ENCODE assay signal across 14 cellular contexts in the genomic region with DNA sequence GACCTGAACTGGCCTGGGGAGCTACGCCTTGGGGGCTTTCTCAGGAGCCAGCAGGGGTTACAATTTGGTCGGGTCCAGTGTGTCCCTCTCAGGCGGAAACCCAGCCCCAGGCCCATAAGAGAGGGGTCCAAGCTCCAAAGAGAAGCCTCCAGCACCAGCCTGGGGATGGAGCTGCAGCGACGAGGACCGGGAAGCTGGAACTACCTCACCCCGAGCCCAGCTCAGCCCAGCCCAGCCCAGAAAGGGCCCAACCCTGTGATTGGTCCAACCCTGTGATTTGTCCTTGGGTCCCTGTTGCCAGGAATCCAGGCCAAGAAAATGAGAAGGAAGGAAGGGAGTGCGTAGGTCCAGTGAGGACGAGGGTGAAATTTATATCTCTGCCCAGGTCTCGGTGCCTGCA. TPM values are rescaled to one million over a fixed set of nuclear protein-coding genes. Genes with fewer than 3 reads are reported as not detected.
DNase-seq lines count a peak whose midpoint lies in the region; ATAC-seq, FAIRE-seq and TF ChIP-seq lines count a peak whose summit lies in the region.
"Had no signal": no experiment of that assay in that cellular context is flagged by ENCODE, and none has a peak within 500 bp of the region (broad histone marks: within the 10 kb centered on the region; RNA-seq: fewer than 3 reads in every experiment).

No MANE protein-coding gene starts in this region.

- intact Hi-C loops in endothelial cell of umbilical vein (cut with micrococcal nuclease): no loop called here
- intact Hi-C loops in upper lobe of right lung (cut with DNase I): no loop called here

- H3K4me1 ChIP-seq in endothelial cell of umbilical vein (ENCODE audit: control insufficient read depth, extremely low read depth, insufficient read depth, low read length) (peaks cover 9% of the 10 kb centered on the region), upper lobe of right lung (no peaks in the 10 kb centered on the region)
- H3K4me1 ChIP-seq: foreskin keratinocyte had no signal

- peak overlapping the region in 1 of 3 experiments; percentile 49 for H3K4me3 ChIP-seq in endothelial cell of umbilical vein (replicated peaks in 1 of 3; ENCODE audit: insufficient read depth in 1 of 3, low read depth in 1 of 3, low read length in 3 of 3)
- H3K4me3 ChIP-seq in upper lobe of right lung: peak overlapping the region; percentile 30

- FAIRE-seq in endothelial cell of umbilical vein (lab: Jason Lieb, UNC): no peak

- H3K4me3 Mint-ChIP-seq in activated naive CD4-positive, alpha-beta T cell treated with anti-CD3 and anti-CD28 coated beads, Interleukin-2, amount 50 U/mL, for 24 hours: peak overlapping the region; percentile 39
- H3K4me3 Mint-ChIP-seq in memory B cell (peak overlapping the region; percentile 21), immature natural killer cell (no peak overlapping the region)

- H3K27me3 ChIP-seq in endothelial cell of umbilical vein (ENCODE audit: control insufficient read depth in 2 of 2, insufficient read depth in 2 of 2, low read length in 2 of 2) (no peaks in the 10 kb centered on the region), upper lobe of right lung (peaks cover 36% of the 10 kb centered on the region)

- H3K27ac ChIP-seq in endothelial cell of umbilical vein (ENCODE audit: insufficient read depth, low read depth, low read length) (no peak overlapping the region), upper lobe of right lung (no peak overlapping the region)
- H3K27ac ChIP-seq: foreskin keratinocyte had no signal

- H3K36me3 Mint-ChIP-seq in activated naive CD4-positive, alpha-beta T cell treated with anti-CD3 and anti-CD28 coated beads, Interleukin-2, amount 50 U/mL, for 24 hours: no peaks in the 10 kb centered on the region
- H3K36me3 Mint-ChIP-seq in memory B cell: peaks cover under 1% of the 10 kb centered on the region
- no peaks in the 10 kb centered on the region for H3K36me3 Mint-ChIP-seq in immature natural killer cell

- peak overlapping the region; percentile 28 for H2AFZ ChIP-seq in endothelial cell of umbilical vein (ENCODE audit: low read depth, low read length)

- no peaks in the 10 kb centered on the region for H3K9me1 ChIP-seq in endothelial cell of umbilical vein (replicated peaks; ENCODE audit: control insufficient read depth, extremely low read depth, insufficient read depth, low read length)

- no peaks in the 10 kb centered on the region for H4K20me1 ChIP-seq in endothelial cell of umbilical vein (replicated peaks; ENCODE audit: control insufficient read depth, extremely low read depth, insufficient read depth, low read length)

- no peaks in the 10 kb centered on the region for H3K9me3 Mint-ChIP-seq in activated naive CD4-positive, alpha-beta T cell treated with anti-CD3 and anti-CD28 coated beads, Interleukin-2, amount 50 U/mL, for 24 hours
- H3K9me3 Mint-ChIP-seq in memory B cell (peaks cover 6% of the 10 kb centered on the region), immature natural killer cell (peaks cover 0 to 7% (median 0%) of the 10 kb centered on the region in 6 donors)

- H3K36me3 ChIP-seq in endothelial cell of umbilical vein (ENCODE audit: control insufficient read depth in 2 of 2, extremely low read depth in 1 of 2, insufficient read depth in 2 of 2, low read length in 2 of 2) (peaks cover 0 to 2% of the 10 kb centered on the region in 2 experiments), upper lobe of right lung (no peaks in the 10 kb centered on the region)

- POLR2A ChIA-PET in endothelial cell of umbilical vein (lab: Charles Lee): interaction anchor here (0.6 to 0.7 kb wide), 2 partner anchors 138 to 403 kb away, joined by 3 to 4 read pairs; no protein-coding TSS in a partner anchor

- H3K9me3 ChIP-seq in endothelial cell of umbilical vein (replicated peaks; ENCODE audit: control insufficient read depth, insufficient read depth, low read length) (no peaks in the 10 kb centered on the region), upper lobe of right lung (no peaks in the 10 kb centered on the region)

- dilution Hi-C loops in endothelial cell of umbilical vein (cut with MboI; ENCODE audit: extremely low pct_ligation_motif_present, low sequenced_read_pairs): no loop called here

- no TSS peak for BruUV-seq in endothelial cell of umbilical vein (replicated peaks; lab: Mats Ljungman, UMichigan)

- peaks cover 11% of the 10 kb centered on the region for H3K4me1 Mint-ChIP-seq in activated naive CD4-positive, alpha-beta T cell treated with anti-CD3 and anti-CD28 coated beads, Interleukin-2, amount 50 U/mL, for 24 hours
- H3K4me1 Mint-ChIP-seq in memory B cell (peaks cover 9% of the 10 kb centered on the region), immature natural killer cell (peaks cover 0 to 1% of the 10 kb centered on the region in 2 donors)

- CTCF ChIA-PET in endothelial cell of umbilical vein (lab: Charles Lee): interaction anchor here (1.0 to 1.6 kb wide), 5 partner anchors 8 to 219 kb away, joined by 3 to 16 read pairs (median 5); partner anchors contain the start of gene TRAPPC5

- TF ChIP-seq POLR2A in endothelial cell of umbilical vein (IDR thresholded peaks at IDR 0.05; ENCODE audit: low read depth, low read length): no peak

- no peak for ATAC-seq in memory B cell (ENCODE audit: low read depth)
- no peak for ATAC-seq in upper lobe of right lung
- ATAC-seq in GM21360 (IDR thresholded peaks at IDR 0.05; ENCODE audit: unreplicated experiment): no peak
- ATAC-seq: foreskin keratinocyte had no signal

- no peaks in the 10 kb centered on the region for H3K79me2 ChIP-seq in endothelial cell of umbilical vein (ENCODE audit: control insufficient read depth, insufficient read depth, low read length)

- peaks cover 11% of the 10 kb centered on the region for H3K27me3 Mint-ChIP-seq in activated naive CD4-positive, alpha-beta T cell treated with anti-CD3 and anti-CD28 coated beads, Interleukin-2, amount 50 U/mL, for 24 hours
- peaks cover 20% of the 10 kb centered on the region for H3K27me3 Mint-ChIP-seq in memory B cell
- H3K27me3 Mint-ChIP-seq in immature natural killer cell (ENCODE audit: low read depth in 3 of 3): peaks cover 10 to 28% (median 16%) of the 10 kb centered on the region in 3 donors

- H3K4me2 ChIP-seq in endothelial cell of umbilical vein (ENCODE audit: insufficient read depth, low read length): no peak overlapping the region

- TF ChIP-seq CTCF in endothelial cell of umbilical vein (IDR thresholded peaks at IDR 0.05; ENCODE audit: extremely low read depth in 1 of 2, insufficient read depth in 1 of 2, low read depth in 1 of 2, low read length in 2 of 2) (no peak), upper lobe of right lung (IDR thresholded peaks at IDR 0.05) (no peak)

- no peak for DNase-seq in activated naive CD4-positive, alpha-beta T cell treated with anti-CD3 and anti-CD28 coated beads, Interleukin-2, amount 50 U/mL, for 16 hours
- peak; percentile 51 for DNase-seq in endothelial cell of umbilical vein (ENCODE audit: low read depth, low spot score)
- DNase-seq in memory B cell (ENCODE audit: low spot score in 2 of 2): no peak
- no peak for DNase-seq in upper lobe of right lung
- DNase-seq in NCI-H2029 (lab: John Stamatoyannopoulos, UW): no peak
- DNase-seq in immature natural killer cell: no peak
- DNase-seq: Calu3; foreskin keratinocyte; nucleus accumbens; stimulated activated CD4-positive, alpha-beta T cell treated with anti-CD3 and anti-CD28 coated beads, Interleukin-12 subunit alpha, Interleukin-12 subunit beta, amount 100 ng/mL, for 4 hours had no signal

- peak overlapping the region; percentile 59 for H3K27ac Mint-ChIP-seq in activated naive CD4-positive, alpha-beta T cell treated with anti-CD3 and anti-CD28 coated beads, Interleukin-2, amount 50 U/mL, for 24 hours
- no peak overlapping the region for H3K27ac Mint-ChIP-seq in memory B cell
- H3K27ac Mint-ChIP-seq in immature natural killer cell: no peak overlapping the region

- H3K9ac ChIP-seq in endothelial cell of umbilical vein (replicated peaks; ENCODE audit: extremely low read depth, insufficient read depth, low read length): no peak overlapping the region

RNA-seq across cellular contexts. Expression of gene CLEC4M, which starts 24.1 kb away (rescaled TPM):
- total RNA-seq in endothelial cell of umbilical vein: 0.23 and 0.46 TPM in 2 replicates
- polyA plus RNA-seq in endothelial cell of umbilical vein: 1.0 and 1.1 TPM in 2 replicates
- 0.35 and 0.37 TPM in 2 replicates for polyA plus RNA-seq in endothelial cell of umbilical vein (2011; cell fraction: cytosol; rRNA removed)
- 13.2 and 14.6 TPM in 2 replicates for polyA plus RNA-seq in endothelial cell of umbilical vein (2011; cell fraction: nucleus; rRNA removed)
- 0.20 and 0.42 TPM in 2 replicates for polyA plus RNA-seq in endothelial cell of umbilical vein (2012)
- 0.25 and 1.2 TPM in 2 replicates for polyA minus RNA-seq in endothelial cell of umbilical vein
- polyA minus RNA-seq in endothelial cell of umbilical vein (2011; cell fraction: cytosol; rRNA and poly(A)+ RNA removed): not detected
- 0.82 and 0.87 TPM in 2 replicates for polyA minus RNA-seq in endothelial cell of umbilical vein (2011; cell fraction: nucleus; rRNA and poly(A)+ RNA removed)
- 4.8 TPM for total RNA-seq in upper lobe of right lung
- not detected for polyA plus RNA-seq in immature natural killer cell
- total RNA-seq: Calu3, foreskin keratinocyte, SK-MEL-5, temporal lobe had no signal
- polyA plus RNA-seq: foreskin keratinocyte had no signal

RNA-seq across cellular contexts. Expression of gene CD209, which starts 39.8 kb away (rescaled TPM):
- total RNA-seq in endothelial cell of umbilical vein (not detected in 2 replicates), upper lobe of right lung (10.6 TPM)
- polyA plus RNA-seq in endothelial cell of umbilical vein (not detected in 2 replicates), immature natural killer cell (not detected)
- polyA plus RNA-seq in endothelial cell of umbilical vein (2011; cell fraction: cytosol; rRNA removed): not detected in 2 replicates
- polyA plus RNA-seq in endothelial cell of umbilical vein (2011; cell fraction: nucleus; rRNA removed): not detected in 2 replicates
- polyA plus RNA-seq in endothelial cell of umbilical vein (2012): not detected in 2 replicates
- not detected in 2 replicates for polyA minus RNA-seq in endothelial cell of umbilical vein
- not detected for polyA minus RNA-seq in endothelial cell of umbilical vein (2011; cell fraction: cytosol; rRNA and poly(A)+ RNA removed)
- not detected in 2 replicates for polyA minus RNA-seq in endothelial cell of umbilical vein (2011; cell fraction: nucleus; rRNA and poly(A)+ RNA removed)
- total RNA-seq: Calu3, foreskin keratinocyte, SK-MEL-5 had no signal
- polyA plus RNA-seq: foreskin keratinocyte had no signal

RNA-seq across cellular contexts. Expression of gene EVI5L, which starts 42.9 kb away (rescaled TPM):
- total RNA-seq in endothelial cell of umbilical vein (13.5 and 18.3 TPM in 2 replicates), upper lobe of right lung (15.5 TPM)
- polyA plus RNA-seq in endothelial cell of umbilical vein (11.9 and 15.8 TPM in 2 replicates), immature natural killer cell (1 to 10 TPM; 1.6 to 5.1 (median 2.7) TPM)
- 9.3 and 10.3 TPM in 2 replicates for polyA plus RNA-seq in endothelial cell of umbilical vein (2011; cell fraction: cytosol; rRNA removed)
- polyA plus RNA-seq in endothelial cell of umbilical vein (2011; cell fraction: nucleus; rRNA removed): 14.7 and 18.5 TPM in 2 replicates
- polyA plus RNA-seq in endothelial cell of umbilical vein (2012): 10.3 and 17.7 TPM in 2 replicates
- 14.3 and 23.8 TPM in 2 replicates for polyA minus RNA-seq in endothelial cell of umbilical vein
- polyA minus RNA-seq in endothelial cell of umbilical vein (2011; cell fraction: cytosol; rRNA and poly(A)+ RNA removed): 7.0 TPM
- 8.7 and 9.9 TPM in 2 replicates for polyA minus RNA-seq in endothelial cell of umbilical vein (2011; cell fraction: nucleus; rRNA and poly(A)+ RNA removed)

RNA-seq across cellular contexts. Expression of gene CLEC4G, which starts 55.2 kb away (rescaled TPM):
- total RNA-seq in endothelial cell of umbilical vein: not detected in 2 replicates
- polyA plus RNA-seq in endothelial cell of umbilical vein: not detected in 2 replicates
- polyA plus RNA-seq in endothelial cell of umbilical vein (2011; cell fraction: cytosol; rRNA removed): not detected in 2 replicates
- not detected in 2 replicates for polyA plus RNA-seq in endothelial cell of umbilical vein (2011; cell fraction: nucleus; rRNA removed)
- not detected in 2 replicates for polyA plus RNA-seq in endothelial cell of umbilical vein (2012)
- not detected in 2 replicates for polyA minus RNA-seq in endothelial cell of umbilical vein
- polyA minus RNA-seq in endothelial cell of umbilical vein (2011; cell fraction: cytosol; rRNA and poly(A)+ RNA removed): not detected
- not detected in 2 replicates for polyA minus RNA-seq in endothelial cell of umbilical vein (2011; cell fraction: nucleus; rRNA and poly(A)+ RNA removed)
- total RNA-seq in upper lobe of right lung: 1.4 TPM
- under 1 TPM in 1 of 3 donors, not detected in 2; 0.43 TPM for polyA plus RNA-seq in immature natural killer cell
- total RNA-seq: Calu3, foreskin keratinocyte, SK-MEL-5 had no signal
- polyA plus RNA-seq: foreskin keratinocyte had no signal

Comparison
In these comparisons a context has a peak if more than half of its experiments do, and no peak if none do; other contexts are left out.
1. H3K4me3 Mint-ChIP-seq: peak in activated naive CD4-positive, alpha-beta T cell treated with anti-CD3 and anti-CD28 coated beads, Interleukin-2, amount 50 U/mL, for 24 hours (single experiment) and memory B cell (single experiment); none in immature natural killer cell (0 of 5).
2. RNA of gene CD209, which starts 39.8 kb away (total RNA-seq): 10.6 TPM in upper lobe of right lung (single experiment); not detected in endothelial cell of umbilical vein; every median in the first group is over 10 times any median in the second.